11 cellular contexts compared by ENCODE assay signal in genomic region chr12:51245476-51246253, GRCh38. TPM values are rescaled to one million over a fixed set of nuclear protein-coding genes. Genes with fewer than 3 reads are reported as not detected.
DNase-seq lines count a peak whose midpoint lies in the region; FAIRE-seq and TF ChIP-seq lines count a peak whose summit lies in the region.
"Had no signal": no experiment of that assay in that cellular context is flagged by ENCODE, and none has a peak within 500 bp of the region (broad histone marks: within the 10 kb centered on the region; RNA-seq: fewer than 3 reads in every experiment).

No MANE protein-coding gene starts in this region.

- intact Hi-C loops in OCI-LY7 (cut with micrococcal nuclease; ENCODE audit: unreplicated experiment), result no loop called here

- no peak overlapping the region; the same call in 1 of the 2 replicates for H2AFZ ChIP-seq in OCI-LY7 (ENCODE audit: low read length)

- H3K36me3 ChIP-seq in OCI-LY7 (ENCODE audit: insufficient read depth, low read length), result peaks cover 37% of the 10 kb centered on the region
- peaks cover 32% of the 10 kb centered on the region for H3K36me3 ChIP-seq in effector memory CD4-positive, alpha-beta T cell (ENCODE audit: control insufficient read depth, insufficient read depth, low read length)

- peaks cover 2% of the 10 kb centered on the region; the same call in 1 of the 2 replicates for H3K79me2 ChIP-seq in OCI-LY7 (ENCODE audit: insufficient read depth, low read depth, low read length)

- DNase-seq in GM12891 (ENCODE audit: insufficient read length, low spot score) (no peak), OCI-LY7 (ENCODE audit: low spot score) (no peak), NCI-H1694 (lab: John Stamatoyannopoulos, UW) (no peak), Kasumi-1 (lab: John Stamatoyannopoulos, UW) (no peak)
- DNase-seq in effector memory CD4-positive, alpha-beta T cell, result no peak
- DNase-seq in stimulated activated CD4-positive, alpha-beta T cell treated with anti-CD3 and anti-CD28 coated beads, Interleukin-4, amount 100 ng/mL, for 1 hour, result no peak
- DNase-seq: NCI-H1105 treated with DMSO at 0.1 percent for 48 hours; stimulated activated CD4-positive, alpha-beta T cell treated with anti-CD3 and anti-CD28 coated beads, Interleukin-12 subunit alpha, Interleukin-12 subunit beta, amount 100 ng/mL, for 4 hours; T-helper 9 cell had no signal

- TF ChIP-seq POLR2A in GM12891 (IDR thresholded peaks at IDR 0.05; ENCODE audit: low read depth, low read length), result no peak; the same call in none of the 2 replicates

- H3K9me2 ChIP-seq in OCI-LY7 (ENCODE audit: insufficient read depth, low read length), result no peaks in the 10 kb centered on the region

- POLR2A ChIA-PET in OCI-LY7 (lab: Charles Lee), result interaction anchor here (1.0 kb wide), 3 partner anchors 17 to 136 kb away, joined by 3 to 5 read pairs (median 3); no protein-coding TSS in a partner anchor

- no TSS peak for BruUV-seq in OCI-LY7 (replicated peaks; lab: Mats Ljungman, UMichigan)

- H3K4me1 ChIP-seq in OCI-LY7 (ENCODE audit: insufficient read depth, low read length, poor library complexity, severe bottlenecking), result peaks cover 20% of the 10 kb centered on the region
- peaks cover 31% of the 10 kb centered on the region for H3K4me1 ChIP-seq in effector memory CD4-positive, alpha-beta T cell (ENCODE audit: control insufficient read depth, insufficient read depth, low read length, poor library complexity, severe bottlenecking)
- H3K4me1 ChIP-seq: HAP-1 had no signal

- no peak for TF ChIP-seq CTCF in OCI-LY7 (conservative IDR thresholded peaks at IDR 0.05; ENCODE audit: low read length)

- H3K9me3 ChIP-seq in OCI-LY7 (ENCODE audit: low read length), result no peaks in the 10 kb centered on the region
- H3K9me3 ChIP-seq in effector memory CD4-positive, alpha-beta T cell (ENCODE audit: control insufficient read depth, low read length), result no peaks in the 10 kb centered on the region
- H3K9me3 ChIP-seq: HAP-1 had no signal

- no peaks in the 10 kb centered on the region for H3K27me3 ChIP-seq in effector memory CD4-positive, alpha-beta T cell (replicated peaks; ENCODE audit: control insufficient read depth, insufficient read depth, low read length, poor library complexity, severe bottlenecking)

- H3K4me2 ChIP-seq in OCI-LY7 (ENCODE audit: low read length), result peak overlapping the region; percentile 36

- CTCF ChIA-PET in OCI-LY7 (lab: Charles Lee; ENCODE audit: unreplicated experiment), result no interaction called here

- H3K4me3 ChIP-seq in OCI-LY7 (ENCODE audit: low read depth, low read length, poor library complexity, severe bottlenecking), result no peak overlapping the region
- H3K4me3 ChIP-seq in effector memory CD4-positive, alpha-beta T cell (ENCODE audit: insufficient read depth, low read depth, low read length, poor library complexity, severe bottlenecking), result no peak overlapping the region
- no peak overlapping the region for H3K4me3 ChIP-seq in skin epidermis
- H3K4me3 ChIP-seq: HAP-1 had no signal

- FAIRE-seq in GM12891 (lab: Jason Lieb, UNC), result no peak

- H3K27ac ChIP-seq in OCI-LY7 (ENCODE audit: low read depth, low read length, poor library complexity, severe bottlenecking) (no peak overlapping the region), skin epidermis (peak overlapping the region in 17 of 21 experiments; percentile 9 to 76 (median 48))
- H3K27ac ChIP-seq in effector memory CD4-positive, alpha-beta T cell (ENCODE audit: insufficient read depth, low read length, poor library complexity, severe bottlenecking), result peak overlapping the region; percentile 56

- H4K20me1 ChIP-seq in OCI-LY7 (ENCODE audit: insufficient read depth, low read length), result no peaks in the 10 kb centered on the region

TF ChIP-seq in GM12891, 5 proteins besides CTCF, POLR2A, EP300 and RAD21:
- TF ChIP-seq SPI1 (IDR thresholded peaks at IDR 0.05; ENCODE audit: low read depth, low read length) (no peak), TAF1 (IDR thresholded peaks at IDR 0.05; ENCODE audit: low read depth, low read length) (0 out of 2 replicates have a peak, but pooled peaks have one; percentile 11), POLR2AphosphoS5 (IDR thresholded peaks at IDR 0.05; ENCODE audit: low read depth, low read length) (0 out of 2 replicates have a peak, but pooled peaks have one; percentile 60)

RNA-seq across cellular contexts. Expression of gene DAZAP2, which starts 7.0 kb away (rescaled TPM):
- 109 TPM for polyA plus RNA-seq in GM12891 (2012; ENCODE audit: low read depth, missing spikeins)
- total RNA-seq in OCI-LY7 (2014; rRNA removed; shearing (Covaris generic)), result 101 and 137 TPM in 2 replicates
- total RNA-seq in OCI-LY7 (2022), result 131 and 153 TPM in 2 replicates

RNA-seq across cellular contexts. Expression of gene SMAGP, which starts 24.6 kb away (rescaled TPM):
- 2.7 TPM for polyA plus RNA-seq in GM12891 (2012; ENCODE audit: low read depth, missing spikeins)
- total RNA-seq in OCI-LY7 (2014; rRNA removed; shearing (Covaris generic)), result not detected in 2 replicates
- 1.9 and 2.6 TPM in 2 replicates for total RNA-seq in OCI-LY7 (2022)

RNA-seq across cellular contexts. Expression of gene POU6F1, which starts 27.8 kb away (rescaled TPM):
- polyA plus RNA-seq in GM12891 (2012; ENCODE audit: low read depth, missing spikeins), result 2.9 TPM
- total RNA-seq in OCI-LY7 (2014; rRNA removed; shearing (Covaris generic)), result 1.2 and 2.6 TPM in 2 replicates
- 5.0 and 5.5 TPM in 2 replicates for total RNA-seq in OCI-LY7 (2022)
